ENCODE assay signal across 13 cellular contexts in genomic region chr16:11836653-11837244, GRCh38. TPM values are rescaled to one million over a fixed set of nuclear protein-coding genes. Genes with fewer than 3 reads are reported as not detected.
DNase-seq lines count a peak whose midpoint lies in the region; ATAC-seq and TF ChIP-seq lines count a peak whose summit lies in the region.
"Had no signal": no experiment of that assay in that cellular context is flagged by ENCODE, and none has a peak within 500 bp of the region (broad histone marks: within the 10 kb centered on the region; RNA-seq: fewer than 3 reads in every experiment).

No MANE protein-coding gene starts in this region.

- H3K9me3 Mint-ChIP-seq in activated CD4-positive, alpha-beta T cell treated with anti-CD3 and anti-CD28 coated beads, Interleukin-2, amount 10 ng/mL, durations not matched to agents 24 days and 14 days: no peaks in the 10 kb centered on the region

- no peaks in the 10 kb centered on the region for H3K27me3 Mint-ChIP-seq in activated CD4-positive, alpha-beta T cell treated with anti-CD3 and anti-CD28 coated beads, Interleukin-2, amount 10 ng/mL, durations not matched to agents 24 days and 14 days

- DNase-seq in EH (ENCODE audit: low read depth): peak; percentile 90
- peak; percentile 44 for DNase-seq in NCI-H460 (ENCODE audit: extremely low read depth, low read depth)
- DNase-seq in choroid plexus epithelial cell (ENCODE audit: low read depth): peak; percentile 84
- peak; percentile 75 for DNase-seq in non-pigmented ciliary epithelial cell (ENCODE audit: low read depth)
- DNase-seq in activated CD4-positive, alpha-beta T cell treated with anti-CD3 and anti-CD28 coated beads, Interleukin-2, amount 10 ng/mL, durations not matched to agents 24 days and 14 days: no peak
- DNase-seq in ureter (ENCODE audit: low spot score): no peak
- DNase-seq: activated CD4-positive, alpha-beta T cell treated with anti-CD3 and anti-CD28 coated beads, Interleukin-2, amount 50 U/mL, for 4 hours; NCI-H1092; RPMI8226; testis had no signal

- TF ChIP-seq CTCF in choroid plexus epithelial cell (conservative IDR thresholded peaks at IDR 0.05; ENCODE audit: low read depth, low read length): no peak

- intact Hi-C loops in activated CD4-positive, alpha-beta T cell treated with anti-CD3 and anti-CD28 coated beads, Interleukin-2, amount 10 ng/mL, durations not matched to agents 24 days and 14 days (cut with micrococcal nuclease): no loop called here

- no peaks in the 10 kb centered on the region for H3K4me1 Mint-ChIP-seq in activated CD4-positive, alpha-beta T cell treated with anti-CD3 and anti-CD28 coated beads, Interleukin-2, amount 10 ng/mL, durations not matched to agents 24 days and 14 days

- no peak overlapping the region for H3K4me3 ChIP-seq in choroid plexus epithelial cell (ENCODE audit: low read depth, low read length)
- H3K4me3 ChIP-seq: coronary artery, testis had no signal

- H3K36me3 Mint-ChIP-seq in activated CD4-positive, alpha-beta T cell treated with anti-CD3 and anti-CD28 coated beads, Interleukin-2, amount 10 ng/mL, durations not matched to agents 24 days and 14 days (ENCODE audit: low read depth): peaks cover 42% of the 10 kb centered on the region

- no peak overlapping the region for H3K27ac Mint-ChIP-seq in activated CD4-positive, alpha-beta T cell treated with anti-CD3 and anti-CD28 coated beads, Interleukin-2, amount 10 ng/mL, durations not matched to agents 24 days and 14 days

- no peak overlapping the region for H3K4me3 Mint-ChIP-seq in activated CD4-positive, alpha-beta T cell treated with anti-CD3 and anti-CD28 coated beads, Interleukin-2, amount 10 ng/mL, durations not matched to agents 24 days and 14 days

- ATAC-seq in HG02678 (IDR thresholded peaks at IDR 0.05; ENCODE audit: unreplicated experiment) (no peak), GM18498 (IDR thresholded peaks at IDR 0.05; ENCODE audit: unreplicated experiment) (no peak)

RNA-seq across cellular contexts. Expression of gene RSL1D1, which starts 14.6 kb away (rescaled TPM):
- 445 and 524 TPM in 2 replicates for total RNA-seq in NCI-H460 (2014; rRNA removed; shearing (Covaris generic))
- 370 and 441 TPM in 2 replicates for polyA plus RNA-seq in NCI-H460 (2014; cell fraction: nucleus; rRNA removed)
- total RNA-seq in activated CD4-positive, alpha-beta T cell treated with anti-CD3 and anti-CD28 coated beads, Interleukin-2, amount 10 ng/mL, durations not matched to agents 24 days and 14 days: 375 and 379 TPM in 2 replicates
- 170 TPM for total RNA-seq in ureter

RNA-seq across cellular contexts. Expression of gene ZC3H7A, which starts 39.7 kb away (rescaled TPM):
- 19.1 and 20.5 TPM in 2 replicates for total RNA-seq in NCI-H460 (2014; rRNA removed; shearing (Covaris generic))
- polyA plus RNA-seq in NCI-H460 (2014; cell fraction: nucleus; rRNA removed): 54.0 and 80.0 TPM in 2 replicates
- 58.3 and 64.1 TPM in 2 replicates for total RNA-seq in activated CD4-positive, alpha-beta T cell treated with anti-CD3 and anti-CD28 coated beads, Interleukin-2, amount 10 ng/mL, durations not matched to agents 24 days and 14 days
- 64.1 TPM for total RNA-seq in ureter

Comparison
In these comparisons a context has a peak if more than half of its experiments do, and no peak if none do; other contexts are left out.
1. DNase-seq: peak in EH (single experiment), NCI-H460 (single experiment), choroid plexus epithelial cell (single experiment) and non-pigmented ciliary epithelial cell (single experiment); none in activated CD4-positive, alpha-beta T cell treated with anti-CD3 and anti-CD28 coated beads, Interleukin-2, amount 10 ng/mL, durations not matched to agents 24 days and 14 days (single experiment) and ureter (single experiment).